In the genomic region with DNA sequence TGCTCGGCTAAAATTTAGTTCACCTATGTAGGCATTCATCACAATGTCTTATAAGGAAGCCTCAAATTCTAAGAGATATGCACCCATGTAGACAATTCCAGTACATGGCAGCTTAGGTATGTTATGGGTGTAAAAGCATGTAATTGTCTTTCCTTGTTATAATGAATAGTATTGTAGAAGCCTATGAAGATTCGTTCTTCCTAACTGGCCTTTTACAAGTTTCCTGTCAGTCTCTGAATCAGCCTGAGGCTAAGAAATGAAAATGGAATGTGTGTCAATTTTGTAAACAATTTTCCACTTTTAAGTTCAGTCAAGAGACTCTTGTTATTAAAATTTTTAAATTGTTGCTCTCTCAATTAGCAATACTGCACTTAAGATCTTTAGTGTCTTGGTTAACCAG, we compare ENCODE assay signal across 28 cellular contexts.
"Had no signal": no experiment of that assay in that cellular context is flagged by ENCODE, and none has a peak within 500 bp of the region (broad histone marks: within the 10 kb centered on the region; RNA-seq: fewer than 3 reads in every experiment).

No MANE protein-coding gene starts in this region.

- H3K36me3 ChIP-seq: left ventricle myocardium inferior, pancreas, prostate gland, suprapubic skin, thoracic aorta, tibial artery, upper lobe of right lung had no signal

- H3K4me3 Mint-ChIP-seq: immature natural killer cell; naive thymus-derived CD4-positive, alpha-beta T cell; natural killer cell treated with Interleukin-12 subunit alpha and Interleukin-12 subunit beta and Interleukin-15 and Interleukin-18, amount 100 ng/mL, for 72 hours; stimulated activated effector memory CD8-positive, alpha-beta T cell treated with anti-CD3 and anti-CD28 coated beads, Interleukin-12 subunit alpha, Interleukin-12 subunit beta, amount 100 ng/mL, for 72 hours; stimulated activated naive CD8-positive, alpha-beta T cell treated with anti-CD3 and anti-CD28 coated beads, Interleukin-15, Interleukin-2, amounts not matched to agents 100 ng/mL and 50 ng/mL, for 24 hours had no signal

- H3K9me3 ChIP-seq: mucosa of descending colon, pancreas, prostate gland, suprapubic skin, thoracic aorta, tibial artery, upper lobe of right lung had no signal

- H3K27me3 Mint-ChIP-seq: natural killer cell treated with Interleukin-12 subunit alpha and Interleukin-12 subunit beta and Interleukin-15 and Interleukin-18, amount 100 ng/mL, for 72 hours; stimulated activated naive CD8-positive, alpha-beta T cell treated with anti-CD3 and anti-CD28 coated beads, Interleukin-15, Interleukin-2, amounts not matched to agents 100 ng/mL and 50 ng/mL, for 24 hours had no signal

- H3K4me3 ChIP-seq: left ventricle myocardium inferior, lung, mucosa of descending colon, pancreas, prostate gland, skin epidermis, suprapubic skin, thoracic aorta, tibial artery, upper lobe of right lung had no signal

- DNase-seq: hypothalamus; immature natural killer cell; islet precursor cell; left ventricle myocardium inferior; mesendoderm; midbrain; mucosa of descending colon; naive thymus-derived CD4-positive, alpha-beta T cell; pancreas; posterior cingulate gyrus; retina; right cardiac atrium; stimulated activated CD4-positive, alpha-beta T cell treated with anti-CD3 and anti-CD28 coated beads, Interleukin-12 subunit alpha, Interleukin-12 subunit beta, amount 100 ng/mL, for 4 hours; stimulated activated CD4-positive, alpha-beta T cell treated with anti-CD3 and anti-CD28 coated beads, Interleukin-15, amount 100 ng/mL, for 24 hours; stimulated activated CD4-positive, alpha-beta T cell treated with anti-CD3 and anti-CD28 coated beads, Interleukin-2, amount 100 ng/mL, for 24 hours; stimulated activated CD4-positive, alpha-beta T cell treated with anti-CD3 and anti-CD28 coated beads, Interleukin-4, amount 100 ng/mL, for 1 hour; stimulated activated naive CD4-positive, alpha-beta T cell; tibial artery; trophoblast cell; upper lobe of right lung had no signal

- H3K27me3 ChIP-seq: pancreas, suprapubic skin, tibial artery, upper lobe of right lung had no signal

- H3K36me3 Mint-ChIP-seq: immature natural killer cell; naive thymus-derived CD4-positive, alpha-beta T cell; natural killer cell treated with Interleukin-12 subunit alpha and Interleukin-12 subunit beta and Interleukin-15 and Interleukin-18, amount 100 ng/mL, for 72 hours; stimulated activated effector memory CD8-positive, alpha-beta T cell treated with anti-CD3 and anti-CD28 coated beads, Interleukin-12 subunit alpha, Interleukin-12 subunit beta, amount 100 ng/mL, for 72 hours had no signal

- H3K27ac ChIP-seq: left ventricle myocardium inferior, pancreas, prostate gland, skin epidermis, suprapubic skin, thoracic aorta, tibial artery, upper lobe of right lung had no signal

- H3K9me3 Mint-ChIP-seq: stimulated activated naive CD8-positive, alpha-beta T cell treated with anti-CD3 and anti-CD28 coated beads, Interleukin-15, Interleukin-2, amounts not matched to agents 100 ng/mL and 50 ng/mL, for 24 hours had no signal

- H3K4me1 ChIP-seq: left ventricle myocardium inferior, pancreas, prostate gland, suprapubic skin, tibial artery, upper lobe of right lung had no signal

- H3K4me1 Mint-ChIP-seq: immature natural killer cell; naive thymus-derived CD4-positive, alpha-beta T cell; stimulated activated effector memory CD8-positive, alpha-beta T cell treated with anti-CD3 and anti-CD28 coated beads, Interleukin-12 subunit alpha, Interleukin-12 subunit beta, amount 100 ng/mL, for 72 hours had no signal

- H3K27ac Mint-ChIP-seq: immature natural killer cell; naive thymus-derived CD4-positive, alpha-beta T cell; natural killer cell treated with Interleukin-12 subunit alpha and Interleukin-12 subunit beta and Interleukin-15 and Interleukin-18, amount 100 ng/mL, for 72 hours; stimulated activated effector memory CD8-positive, alpha-beta T cell treated with anti-CD3 and anti-CD28 coated beads, Interleukin-12 subunit alpha, Interleukin-12 subunit beta, amount 100 ng/mL, for 72 hours; stimulated activated naive CD8-positive, alpha-beta T cell treated with anti-CD3 and anti-CD28 coated beads, Interleukin-15, Interleukin-2, amounts not matched to agents 100 ng/mL and 50 ng/mL, for 24 hours had no signal
